ENCODE assay signal across 8 cellular contexts in the genomic region with DNA sequence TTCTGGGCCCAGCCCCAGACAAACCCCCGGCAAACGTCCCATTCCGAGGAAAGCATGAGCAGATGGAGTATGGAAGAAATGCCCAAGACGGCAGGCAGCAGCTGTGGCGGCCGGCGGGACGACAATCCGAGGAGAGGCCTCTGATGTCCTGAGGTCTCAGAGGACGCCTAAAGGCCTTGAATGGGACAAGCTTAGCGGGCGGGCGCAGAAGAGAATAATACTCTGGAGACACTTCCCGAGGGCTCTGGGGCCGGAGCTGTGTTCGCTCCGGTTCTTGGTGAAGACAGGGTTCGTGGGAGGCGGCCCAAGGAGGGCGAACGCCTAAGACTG. TPM values are rescaled to one million over a fixed set of nuclear protein-coding genes. Genes with fewer than 3 reads are reported as not detected.
A peak's percentile ranks its signal among the peaks of the same experiment; 100 is the strongest.
DNase-seq lines count a peak whose midpoint lies in the region; ATAC-seq, FAIRE-seq and TF ChIP-seq lines count a peak whose summit lies in the region.

No MANE protein-coding gene starts in this region.

- intact Hi-C loops in left ventricle myocardium inferior (cut with micrococcal nuclease): no loop called here

- no peaks in the 10 kb centered on the region for H3K9me3 Mint-ChIP-seq in WTC11

- peaks cover 49% of the 10 kb centered on the region for H3K36me3 Mint-ChIP-seq in WTC11

- POLR2A ChIA-PET in WTC11 (lab: Charles Lee): interaction anchor here (0.5 to 2.2 kb wide), 8 partner anchors 17 to 44 kb away, joined by 3 to 14 read pairs (median 4); partner anchors contain the start of genes ARPC4, BRPF1, CAMK1 and TADA3

- H3K27me3 ChIP-seq in H7 (ENCODE audit: control insufficient read depth, insufficient read depth, low read length) (no peaks in the 10 kb centered on the region), left ventricle myocardium inferior (ENCODE audit: low read depth) (no peaks in the 10 kb centered on the region), skeletal muscle tissue (ENCODE audit: control insufficient read depth in 3 of 3, insufficient read depth in 3 of 3, low read length in 3 of 3) (no peaks in the 10 kb centered on the region)

- H3K9me3 ChIP-seq in left ventricle myocardium inferior (replicated peaks) (no peaks in the 10 kb centered on the region), skeletal muscle tissue (ENCODE audit: control insufficient read depth in 3 of 3, low read length in 3 of 3) (no peaks in the 10 kb centered on the region)

- FAIRE-seq in GM19239 (lab: Jason Lieb, UNC): no peak

- no peak for DNase-seq in H7
- no peak for DNase-seq in WTC11 (ENCODE audit: low spot score)
- no peak for DNase-seq in left ventricle myocardium inferior
- no peak for DNase-seq in GM19239 (ENCODE audit: insufficient read length, low spot score)
- DNase-seq in NCI-H128 (lab: John Stamatoyannopoulos, UW; ENCODE audit: unreplicated experiment): no peak
- DNase-seq in GM13976 (ENCODE audit: low spot score): no peak
- no peak for DNase-seq in HK-2 (ENCODE audit: unreplicated experiment)

- in situ Hi-C loops in GM13976 (cut with MboI; ENCODE audit: low sequenced_read_pairs, unreplicated experiment): no loop called here

- H3K4me1 ChIP-seq in left ventricle myocardium inferior: peaks cover 28% of the 10 kb centered on the region
- H3K4me1 ChIP-seq in skeletal muscle tissue (ENCODE audit: control insufficient read depth in 3 of 3, insufficient read depth in 3 of 3, low read length in 3 of 3): peaks cover 23 to 25% (median 23%) of the 10 kb centered on the region in 3 donors

- no peak for TF ChIP-seq CTCF in WTC11 (IDR thresholded peaks at IDR 0.05)
- TF ChIP-seq CTCF in left ventricle myocardium inferior (IDR thresholded peaks at IDR 0.05; ENCODE audit: borderline replicate concordance): no peak
- no peak for TF ChIP-seq CTCF in GM13976 (IDR thresholded peaks at IDR 0.05; ENCODE audit: borderline replicate concordance, control extremely low read depth, extremely low read depth, insufficient read depth, missing control alignments)

- H3K27me3 Mint-ChIP-seq in WTC11 (ENCODE audit: low read depth): no peaks in the 10 kb centered on the region

- H3K4me3 ChIP-seq in H7 (ENCODE audit: insufficient read depth, low read depth, low read length) (peak overlapping the region; percentile 61), left ventricle myocardium inferior (peak overlapping the region; percentile 82), skeletal muscle tissue (ENCODE audit: low read length in 3 of 3) (peak overlapping the region; percentile 79 to 98 (median 95))

- H3K36me3 ChIP-seq in H7 (replicated peaks; ENCODE audit: control insufficient read depth, insufficient read depth, low read length) (peaks cover 40% of the 10 kb centered on the region), left ventricle myocardium inferior (peaks cover 71% of the 10 kb centered on the region), skeletal muscle tissue (ENCODE audit: control insufficient read depth in 3 of 3, insufficient read depth in 3 of 3, low read length in 3 of 3) (peaks cover 54 to 59% (median 57%) of the 10 kb centered on the region in 3 donors)

- peaks cover 11% of the 10 kb centered on the region for H3K4me1 Mint-ChIP-seq in WTC11

- H3K27ac ChIP-seq in left ventricle myocardium inferior (replicated peaks): peak overlapping the region; percentile 94
- peak overlapping the region; percentile 82 for H3K27ac ChIP-seq in skeletal muscle tissue (ENCODE audit: low read depth, low read length)

- H3K27ac Mint-ChIP-seq in WTC11: peak overlapping the region; percentile 99

- H3K9ac ChIP-seq in skeletal muscle tissue (ENCODE audit: low read depth in 1 of 3, low read length in 3 of 3): peak overlapping the region; percentile 89 to 92 (median 90)

- CTCF ChIA-PET in WTC11 (lab: Charles Lee): interaction anchor here (0.6 to 2.7 kb wide), 15 partner anchors 9 to 249 kb away, joined by 3 to 21 read pairs (median 4); partner anchors contain the start of genes ARPC4, BRPF1 and TADA3

- H3K4me3 Mint-ChIP-seq in WTC11: peak overlapping the region; percentile 98

- ATAC-seq in WTC11: peak; percentile 14; the same call in 1 of the 2 replicates

TF ChIP-seq in WTC11, 78 proteins besides CTCF, POLR2A, EP300 and RAD21:
- TF ChIP-seq JAZF1 (CRISPR knock-in tag; IDR thresholded peaks at IDR 0.05) (no peak), ATF6 (CRISPR knock-in tag; IDR thresholded peaks at IDR 0.05) (no peak), E2F1 (CRISPR knock-in tag; IDR thresholded peaks at IDR 0.05) (0 out of 2 replicates have a peak, but pooled peaks have one; percentile 29), HMGA2 (CRISPR knock-in tag; IDR thresholded peaks at IDR 0.05) (no peak)

RNA-seq across cellular contexts. Expression of gene OGG1, which starts 0.5 kb away (rescaled TPM):
- total RNA-seq in H7 (2014; rRNA removed; shearing (Covaris generic)): 17.7 and 29.3 TPM in 2 replicates
- total RNA-seq in WTC11 (2021) (23.6 to 27.3 TPM (median 26.7 TPM) in 3 replicates), left ventricle myocardium inferior (9.2 TPM), skeletal muscle tissue (29.2 TPM)

RNA-seq across cellular contexts. Expression of gene BRPF1, which starts 17.8 kb away (rescaled TPM):
- total RNA-seq in H7 (2014; rRNA removed; shearing (Covaris generic)): 21.1 and 24.0 TPM in 2 replicates
- total RNA-seq in WTC11 (2021) (20.4 to 22.8 TPM (median 21.4 TPM) in 3 replicates), left ventricle myocardium inferior (9.4 TPM), skeletal muscle tissue (10.4 TPM)

RNA-seq across cellular contexts. Expression of gene CAMK1, which starts 20.4 kb away (rescaled TPM):
- total RNA-seq in H7 (2014; rRNA removed; shearing (Covaris generic)): 5.1 and 10.7 TPM in 2 replicates
- total RNA-seq in WTC11 (2021) (3.1 to 6.6 TPM (median 5.9 TPM) in 3 replicates), left ventricle myocardium inferior (12.3 TPM), skeletal muscle tissue (23.0 TPM)

RNA-seq across cellular contexts. Expression of gene TADA3, which starts 43.0 kb away (rescaled TPM):
- 76.0 and 79.6 TPM in 2 replicates for total RNA-seq in H7 (2014; rRNA removed; shearing (Covaris generic))
- total RNA-seq in WTC11 (2021) (49.0 to 57.9 TPM (median 55.9 TPM) in 3 replicates), left ventricle myocardium inferior (45.3 TPM), skeletal muscle tissue (27.1 TPM)

RNA-seq across cellular contexts. Expression of gene ARPC4, which starts 43.6 kb away (rescaled TPM):
- 207 and 239 TPM in 2 replicates for total RNA-seq in H7 (2014; rRNA removed; shearing (Covaris generic))
- total RNA-seq in WTC11 (2021) (127 to 143 TPM (median 133 TPM) in 3 replicates), left ventricle myocardium inferior (52.9 TPM), skeletal muscle tissue (65.2 TPM)
